In the genomic region with DNA sequence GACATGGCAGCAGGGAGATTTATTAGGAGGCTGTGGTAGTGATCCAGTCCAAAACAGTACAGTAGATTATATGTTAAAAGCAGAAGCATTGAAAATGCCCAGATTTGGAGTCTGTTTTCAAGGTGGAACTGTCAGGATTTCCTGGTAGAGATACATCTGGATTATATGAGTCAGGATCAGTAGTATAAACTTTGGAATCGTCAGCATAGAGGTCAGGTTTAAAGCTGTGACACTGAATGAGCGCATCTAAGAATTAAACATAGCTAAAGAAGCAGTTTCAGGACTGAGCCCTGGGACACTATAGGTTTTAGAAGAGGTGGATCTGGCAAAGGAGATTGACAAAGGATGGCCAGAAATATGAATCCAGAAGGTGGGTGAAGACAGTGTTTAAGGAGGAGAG, we compare ENCODE assay signal across 22 cellular contexts.
"Had no signal": no experiment of that assay in that cellular context is flagged by ENCODE, and none has a peak within 500 bp of the region (broad histone marks: within the 10 kb centered on the region; RNA-seq: fewer than 3 reads in every experiment).

No MANE protein-coding gene starts in this region.

- H3K4me1 ChIP-seq: pancreas, testis had no signal

- ATAC-seq: gastroesophageal sphincter; heart left ventricle; left cardiac atrium; left lung; natural killer cell; pancreas; sciatic nerve; stimulated activated effector memory CD8-positive, alpha-beta T cell treated with anti-CD3 and anti-CD28 coated beads, Interleukin-12 subunit alpha, Interleukin-12 subunit beta, amount 100 ng/mL, for 72 hours had no signal

- H3K9me3 ChIP-seq: esophagus muscularis mucosa, gastroesophageal sphincter, heart left ventricle, left lung, pancreas, right atrium auricular region, stomach, testis, tibial artery had no signal

- DNase-seq: dermis blood vessel endothelial cell; effector memory CD4-positive, alpha-beta T cell; heart left ventricle; left cardiac atrium; left lung; natural killer cell; pancreas; stimulated activated CD4-positive, alpha-beta T cell treated with anti-CD3 and anti-CD28 coated beads, Interleukin-12 subunit alpha, Interleukin-12 subunit beta, amount 100 ng/mL, for 4 hours; stimulated activated CD4-positive, alpha-beta T cell treated with anti-CD3 and anti-CD28 coated beads, Interleukin-1b, Interleukin-23, amount 100 ng/mL, for 48 hours; stimulated activated CD4-positive, alpha-beta T cell treated with anti-CD3 and anti-CD28 coated beads, Interleukin-4, amount 100 ng/mL, for 24 hours; stimulated activated naive CD4-positive, alpha-beta T cell treated with Interleukin-2 at 50 U/mL for 16 hours; stomach; testis; tibial artery had no signal

- H3K4me3 ChIP-seq: coronary artery, esophagus muscularis mucosa, gastroesophageal sphincter, heart left ventricle, hepatocyte, left lung, pancreas, right atrium auricular region, smooth muscle cell, stomach, testis, tibial artery had no signal

- H3K36me3 ChIP-seq: esophagus muscularis mucosa, gastroesophageal sphincter, pancreas, right atrium auricular region, stomach, tibial artery had no signal

- H3K27ac ChIP-seq: coronary artery, esophagus muscularis mucosa, gastroesophageal sphincter, heart left ventricle, hepatocyte, left lung, pancreas, right atrium auricular region, stomach, testis, tibial artery had no signal

- H3K27me3 ChIP-seq: esophagus muscularis mucosa, gastroesophageal sphincter, heart left ventricle, hepatocyte, left lung, pancreas, right atrium auricular region, stomach, testis, tibial artery had no signal
